8 cellular contexts compared by ENCODE assay signal in the genomic region with DNA sequence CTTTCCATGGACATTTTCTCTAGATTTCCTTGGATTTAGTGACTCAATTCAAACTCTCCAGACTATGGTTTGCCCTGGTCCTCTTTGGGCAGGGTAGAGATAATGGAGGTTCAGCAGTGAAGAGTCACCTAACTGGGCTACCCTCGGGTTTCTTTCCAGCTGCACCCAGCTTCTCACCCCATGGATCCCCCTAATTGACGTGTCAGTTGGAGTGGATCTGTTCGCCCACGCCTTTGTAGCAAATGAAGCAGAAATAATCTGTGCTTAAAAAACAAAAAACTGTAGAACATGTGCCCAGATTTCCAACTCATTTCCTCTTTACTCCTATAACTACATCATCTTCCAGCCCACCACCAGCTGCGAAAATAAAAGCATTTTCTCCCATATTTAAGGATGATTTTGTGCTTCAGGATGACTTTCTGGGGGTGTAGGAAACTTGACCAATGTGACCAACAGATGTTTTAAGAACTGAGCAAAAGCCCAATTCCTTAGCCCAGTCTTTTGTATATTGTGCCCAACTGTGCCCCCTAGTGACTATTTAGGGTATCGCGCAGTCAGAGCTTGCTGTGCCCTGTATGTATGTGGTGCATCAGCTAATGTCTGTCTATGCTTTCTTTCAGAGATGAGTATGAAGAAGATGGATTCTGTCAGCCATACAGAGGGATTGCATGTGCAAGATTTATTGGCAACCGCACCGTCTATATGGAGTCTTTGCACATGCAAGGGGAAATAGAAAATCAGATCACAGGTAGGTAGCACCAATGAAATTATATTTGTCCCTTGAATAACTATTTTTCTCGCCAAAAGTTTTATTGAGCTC.
A peak's percentile ranks its signal among the peaks of the same experiment; 100 is the strongest.
DNase-seq lines count a peak whose midpoint lies in the region; ATAC-seq, FAIRE-seq and TF ChIP-seq lines count a peak whose summit lies in the region.

No MANE protein-coding gene starts in this region.

- H3K27ac ChIP-seq in 22Rv1 (no peak overlapping the region), HepG2 (ENCODE audit: extremely low read length, insufficient read depth, low read length) (no peak overlapping the region)

- no peaks in the 10 kb centered on the region for H3K4me1 ChIP-seq in HepG2 (ENCODE audit: insufficient read depth, low read length)

- TF ChIP-seq RAD21 in HepG2 (CRISPR knock-in tag; IDR thresholded peaks at IDR 0.05), result peak; percentile 46; the same call in 1 of the 2 replicates

- peaks cover 24% of the 10 kb centered on the region for H3K36me3 Mint-ChIP-seq in chondrocyte (ENCODE audit: low read depth)

- WGBS in HepG2 (ENCODE audit: low lambda C conversion rate), result 29% methylated on average over 10 of the region's 10 CpGs

- ATAC-seq in HG03103 (IDR thresholded peaks at IDR 0.05; ENCODE audit: low read depth, unreplicated experiment), result peak; percentile 85
- ATAC-seq in HepG2, result peak; percentile 90

- intact Hi-C loops in HepG2 (cut with micrococcal nuclease; ENCODE audit: unreplicated experiment), result loop anchor here (1.0 to 2.0 kb wide), 6 partner anchors 110 to 580 kb away; no protein-coding TSS in a partner anchor

- H3K4me1 Mint-ChIP-seq in chondrocyte (ENCODE audit: low read depth), result peaks cover 77% of the 10 kb centered on the region

- DNase-seq in GM12891 (ENCODE audit: insufficient read length, low spot score), result peak; percentile 2
- peak; percentile 84 for DNase-seq in NCI-H2227 (lab: John Stamatoyannopoulos, UW; ENCODE audit: unreplicated experiment)
- DNase-seq in activated CD4-positive, alpha-beta T cell treated with anti-CD3 and anti-CD28 coated beads for 1 hour, result peak; percentile 27
- no peak for DNase-seq in chondrocyte (ENCODE audit: low spot score)
- peak; percentile 56 for DNase-seq in HepG2 (ENCODE audit: low spot score)
- DNase-seq in stimulated activated CD4-positive, alpha-beta T cell treated with anti-CD3 and anti-CD28 coated beads, Interleukin-4, amount 100 ng/mL, for 4 hours, result peak; percentile 43 to 59

- no peaks in the 10 kb centered on the region for H3K9me3 Mint-ChIP-seq in chondrocyte (ENCODE audit: low read depth)

- in situ Hi-C loops in HepG2 (cut with HindIII; ENCODE audit: extremely low pct_ligation_motif_present, low pct_unique_long_range_greater_than_20kb), result loop anchor here (5.0 to 10.0 kb wide), 2 partner anchors 462 to 520 kb away; no protein-coding TSS in a partner anchor

- TF ChIP-seq EP300 in HepG2 (IDR thresholded peaks at IDR 0.05; ENCODE audit: low read depth in 2 of 2, low read length in 2 of 2), result no peak
- no peak for TF ChIP-seq EP300 in HepG2 (CRISPR knock-in tag; IDR thresholded peaks at IDR 0.05; ENCODE audit: borderline replicate concordance)

- peak; percentile 88 for TF ChIP-seq CTCF in 22Rv1 (IDR thresholded peaks at IDR 0.05)
- TF ChIP-seq CTCF in chondrocyte (IDR thresholded peaks at IDR 0.05), result peak; percentile 95
- peak; percentile 82 for TF ChIP-seq CTCF in HepG2 (CRISPR knock-in tag; IDR thresholded peaks at IDR 0.05)

- no TSS peak for BruUV-seq in HepG2 (replicated peaks; lab: Mats Ljungman, UMichigan)

- H3K27me3 ChIP-seq in HepG2 (ENCODE audit: control insufficient read depth in 1 of 2, insufficient read depth in 2 of 2, low read length in 2 of 2), result no peaks in the 10 kb centered on the region

- TF ChIP-seq POLR2A in GM12891 (IDR thresholded peaks at IDR 0.05; ENCODE audit: low read depth, low read length) (no peak), HepG2 (IDR thresholded peaks at IDR 0.05; ENCODE audit: insufficient read depth in 1 of 2, low read depth in 2 of 2, low read length in 2 of 2) (no peak)

- no peak overlapping the region for H3K4me2 ChIP-seq in HepG2 (ENCODE audit: low read depth, low read length)

- no peaks in the 10 kb centered on the region for H3K27me3 Mint-ChIP-seq in chondrocyte (ENCODE audit: low read depth)

- H4K20me1 ChIP-seq in HepG2 (ENCODE audit: insufficient read depth, low read length), result no peaks in the 10 kb centered on the region

- no peak overlapping the region for H3K4me3 Mint-ChIP-seq in chondrocyte (ENCODE audit: unreplicated experiment)

- FAIRE-seq in GM12891 (lab: Jason Lieb, UNC) (peak; percentile 85), HepG2 (lab: Jason Lieb, UNC) (peak; percentile 80)

- no peak overlapping the region for H2AFZ ChIP-seq in HepG2 (ENCODE audit: low read length)

- POLR2A ChIA-PET in HepG2 (lab: Yijun Ruan, JAX), result interaction anchor here (1.0 kb wide), 1 partner anchor 463 kb away, joined by 4 read pairs; no protein-coding TSS in a partner anchor

- H3K9ac ChIP-seq in HepG2 (ENCODE audit: insufficient read depth, low read depth, low read length), result no peak overlapping the region

- no peak overlapping the region for H3K4me3 ChIP-seq in HepG2 (replicated peaks in 1 of 3; ENCODE audit: insufficient read depth in 1 of 3, low read depth in 2 of 3, low read length in 3 of 3)

- peak overlapping the region; percentile 84 for H3K27ac Mint-ChIP-seq in chondrocyte (ENCODE audit: unreplicated experiment)

- CTCF ChIA-PET in HepG2 (lab: Yijun Ruan, JAX; ENCODE audit: low intra/inter-chr PET ratio, low total read pairs), result interaction anchor here (0.8 to 2.7 kb wide), 3 partner anchors 445 to 521 kb away, joined by 5 to 21 read pairs (median 6); no protein-coding TSS in a partner anchor

- H3K79me2 ChIP-seq in HepG2 (ENCODE audit: insufficient read depth, low read length), result no peaks in the 10 kb centered on the region

- H3K9me3 ChIP-seq in HepG2 (ENCODE audit: low read length), result no peaks in the 10 kb centered on the region

- H3K36me3 ChIP-seq in HepG2 (replicated peaks in 1 of 2; ENCODE audit: control insufficient read depth in 1 of 2, insufficient read depth in 2 of 2, low read length in 2 of 2), result no peaks in the 10 kb centered on the region

TF ChIP-seq in GM12891, 5 proteins besides CTCF, POLR2A, EP300 and RAD21:
- TF ChIP-seq POU2F2 (IDR thresholded peaks at IDR 0.05; ENCODE audit: low read depth, low read length) (0 out of 2 replicates have a peak, but pooled peaks have one; percentile 18), TAF1 (IDR thresholded peaks at IDR 0.05; ENCODE audit: low read depth, low read length) (no peak)

TF ChIP-seq in HepG2, 621 proteins besides CTCF, POLR2A, EP300 and RAD21:
- TF ChIP-seq SMC3 (IDR thresholded peaks at IDR 0.05; ENCODE audit: low read length), result peak; percentile 91
- TF ChIP-seq KLF16 (CRISPR knock-in tag; IDR thresholded peaks at IDR 0.05), result 0 out of 4 replicates have a peak, but pooled peaks of 1 of the 2 experiments have one; percentile 17
- TF ChIP-seq XRCC5 (optimal IDR thresholded peaks at IDR 0.05; ENCODE audit: low read length), result peak; percentile 43
- TF ChIP-seq, protein P1, sequence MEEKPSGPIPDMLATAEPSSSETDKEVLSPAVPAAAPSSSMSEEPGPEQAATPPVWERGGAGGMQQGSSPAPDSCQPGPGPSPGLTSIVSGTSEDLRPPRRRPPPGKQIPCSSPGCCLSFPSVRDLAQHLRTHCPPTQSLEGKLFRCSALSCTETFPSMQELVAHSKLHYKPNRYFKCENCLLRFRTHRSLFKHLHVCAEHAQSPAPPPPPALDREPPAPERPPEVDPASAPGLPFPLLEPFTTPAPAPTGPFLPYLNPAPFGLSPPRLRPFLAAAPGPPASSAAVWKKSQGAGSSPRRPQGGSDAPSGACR (CRISPR knock-in tag; IDR thresholded peaks at IDR 0.05), result no peak
- TF ChIP-seq FOXA3 (CRISPR knock-in tag; IDR thresholded peaks at IDR 0.05), result no peak
- TF ChIP-seq ESRRA (CRISPR knock-in tag; IDR thresholded peaks at IDR 0.05; ENCODE audit: low read depth), result no peak
- peak; percentile 77 for TF ChIP-seq STAG1 (CRISPR knock-in tag; IDR thresholded peaks at IDR 0.05)
